ENCODE assay signal across 25 cellular contexts in the genomic region with DNA sequence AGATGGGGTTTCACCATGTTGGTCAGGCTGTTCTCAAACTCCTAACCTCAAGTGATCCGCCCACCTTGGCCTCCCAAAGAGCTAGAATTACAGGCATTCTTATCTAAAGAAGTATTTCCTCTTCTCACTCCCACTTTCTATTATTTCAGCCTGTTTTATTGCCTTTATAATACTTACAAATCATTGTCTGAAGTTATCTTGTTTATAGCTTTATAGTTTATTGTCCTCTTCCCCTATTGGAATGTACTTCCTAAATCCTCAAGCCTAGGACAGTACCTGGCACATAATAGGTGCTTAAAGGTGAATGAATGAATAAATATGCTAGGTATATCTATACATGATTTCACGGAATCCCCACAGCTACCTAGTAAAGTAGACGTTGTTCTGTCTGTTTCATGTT. TPM values are rescaled to one million over a fixed set of nuclear protein-coding genes. Genes with fewer than 3 reads are reported as not detected.
"Had no signal": no experiment of that assay in that cellular context is flagged by ENCODE, and none has a peak within 500 bp of the region (broad histone marks: within the 10 kb centered on the region; RNA-seq: fewer than 3 reads in every experiment).

No MANE protein-coding gene starts in this region.

- H3K4me3 ChIP-seq: psoas muscle, right lobe of liver, sigmoid colon, stomach, thoracic aorta, thyroid gland, tibial nerve, upper lobe of left lung, vagina had no signal

- DNase-seq: nephron progenitor cell; nucleus accumbens; posterior cingulate gyrus; psoas muscle; right cardiac atrium; right lobe of liver; sigmoid colon; small intestine; stimulated activated CD4-positive, alpha-beta T cell treated with anti-CD3 and anti-CD28 coated beads, Interleukin-15, amount 100 ng/mL, for 24 hours; stimulated activated CD4-positive, alpha-beta T cell treated with anti-CD3 and anti-CD28 coated beads, Interleukin-2, amount 100 ng/mL, for 24 hours; stimulated activated CD4-positive, alpha-beta T cell treated with anti-CD3 and anti-CD28 coated beads, Interleukin-2, amount 100 ng/mL, for 48 hours; stimulated activated CD4-positive, alpha-beta T cell treated with anti-CD3 and anti-CD28 coated beads, Interleukin-4, amount 100 ng/mL, for 24 hours; stimulated activated naive B cell treated with anti-CD40 and anti-IgM and Interleukin-4, amounts not matched to agents 10 μg/mL and 1 μg/mL and 100 μg/mL, for 72 hours; stimulated activated naive CD4-positive, alpha-beta T cell treated with Interleukin-2 at 50 U/mL for 16 hours; stomach; thyroid gland; trophoblast cell; upper lobe of left lung had no signal

- H3K9me3 ChIP-seq: neutrophil, psoas muscle, right lobe of liver, sigmoid colon, stomach, thoracic aorta, thyroid gland, tibial nerve, upper lobe of left lung, vagina had no signal

- H3K4me1 ChIP-seq: parathyroid adenoma, psoas muscle, right lobe of liver, sigmoid colon, stomach, thyroid gland, tibial nerve, upper lobe of left lung, vagina had no signal

- H3K27me3 ChIP-seq: neutrophil, right lobe of liver, sigmoid colon, stomach, thyroid gland, tibial nerve, upper lobe of left lung, vagina had no signal

- ATAC-seq: natural killer cell treated with Interleukin-12 subunit alpha and Interleukin-12 subunit beta and Interleukin-15 and Interleukin-18, amount 100 ng/mL, for 72 hours; psoas muscle; right cardiac atrium; right lobe of liver; stimulated activated effector memory CD8-positive, alpha-beta T cell treated with anti-CD3 and anti-CD28 coated beads, Interleukin-12 subunit alpha, Interleukin-12 subunit beta, amount 100 ng/mL, for 72 hours; stimulated activated naive B cell treated with anti-CD40 and anti-IgM and Interleukin-4, amounts not matched to agents 10 μg/mL and 1 μg/mL and 100 μg/mL, for 72 hours had no signal

- H3K27ac ChIP-seq: neutrophil, parathyroid adenoma, psoas muscle, right lobe of liver, sigmoid colon, stomach, thoracic aorta, thyroid gland, tibial nerve, upper lobe of left lung, vagina had no signal

- H3K36me3 ChIP-seq: neutrophil, right lobe of liver, sigmoid colon, stomach, thoracic aorta, thyroid gland, tibial nerve, upper lobe of left lung, vagina had no signal

RNA-seq across cellular contexts. Expression of gene RNF182, which starts 37.8 kb away (rescaled TPM):
- total RNA-seq: natural killer cell treated with Interleukin-12 subunit alpha and Interleukin-12 subunit beta and Interleukin-15 and Interleukin-18, amount 100 ng/mL, for 72 hours; right lobe of liver; thoracic aorta had no signal
